In the genomic region with DNA sequence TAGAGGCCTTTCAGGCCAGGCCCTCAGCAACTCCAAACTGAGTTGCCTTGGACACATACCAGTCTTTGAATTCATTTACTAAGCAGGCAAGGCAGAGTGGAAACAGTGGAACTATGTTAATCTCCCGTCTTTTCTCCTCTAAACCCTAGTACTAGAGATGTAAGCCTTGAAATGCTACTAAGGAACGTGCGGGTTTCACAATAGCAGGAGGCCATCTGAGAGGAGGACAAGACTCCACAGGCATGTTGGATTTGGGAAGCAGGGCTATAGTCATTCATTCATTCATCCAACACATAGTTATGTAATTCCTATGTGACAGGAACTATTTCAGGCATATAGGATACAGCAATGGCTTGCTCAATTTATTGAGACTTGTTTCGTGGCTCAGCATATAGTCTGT, we compare ENCODE assay signal across 24 cellular contexts. TPM values are rescaled to one million over a fixed set of nuclear protein-coding genes. Genes with fewer than 3 reads are reported as not detected.
DNase-seq lines count a peak whose midpoint lies in the region; ATAC-seq, FAIRE-seq and TF ChIP-seq lines count a peak whose summit lies in the region.
"Had no signal": no experiment of that assay in that cellular context is flagged by ENCODE, and none has a peak within 500 bp of the region (broad histone marks: within the 10 kb centered on the region; RNA-seq: fewer than 3 reads in every experiment).

No MANE protein-coding gene starts in this region.

- H3K23ac ChIP-seq in H9 (ENCODE audit: insufficient read length, low read depth, low read length) = no peak overlapping the region

- intact Hi-C loops in right lobe of liver (cut with DNase I) = no loop called here
- intact Hi-C loops in stomach (cut with DNase I; ENCODE audit: low total_unique reads) = no loop called here

- no peak overlapping the region for H2BK12ac ChIP-seq in H9 (ENCODE audit: insufficient read length, low read depth, low read length)

- H4K8ac ChIP-seq in H9 (replicated peaks; ENCODE audit: insufficient read length, low read depth, low read length) = no peak overlapping the region

- H3K4me3 ChIP-seq in bronchial epithelial cell (ENCODE audit: low read depth, low read length) (no peak overlapping the region), right lobe of liver (no peak overlapping the region), stomach (no peak overlapping the region)
- H3K4me3 ChIP-seq: A549, SK-N-MC had no signal

- H3K18ac ChIP-seq in H9 (ENCODE audit: insufficient read length, low read depth, low read length) = no peak overlapping the region

- no peaks in the 10 kb centered on the region for H3K79me1 ChIP-seq in H9 (ENCODE audit: insufficient read depth, low read depth, low read length, poor library complexity, severe bottlenecking)

- H3K4me2 ChIP-seq in H9 (ENCODE audit: insufficient read depth, insufficient read length, low read length) = no peak overlapping the region
- H3K4me2 ChIP-seq: A549 had no signal

- H3K56ac ChIP-seq in H9 (ENCODE audit: insufficient read length, low read depth, low read length) = no peak overlapping the region

- no peak overlapping the region for H3T11ph ChIP-seq in H9 (ENCODE audit: low read length)

- no peak overlapping the region for H2BK120ac ChIP-seq in H9 (ENCODE audit: low read depth, low read length, poor library complexity, severe bottlenecking)

- H4K5ac ChIP-seq in H9 (ENCODE audit: insufficient read length, low read depth, low read length) = no peak overlapping the region

- no peak for TF ChIP-seq POLR2A in right lobe of liver (IDR thresholded peaks at IDR 0.05)
- TF ChIP-seq POLR2A in stomach (IDR thresholded peaks at IDR 0.05) = no peak

- peaks cover 3% of the 10 kb centered on the region; the same call in 1 of the 2 replicates for H3K79me2 ChIP-seq in H9 (ENCODE audit: insufficient read depth, low read length)

- H3K4me1 Mint-ChIP-seq in H9 = peaks cover 16 to 19% of the 10 kb centered on the region in 2 experiments

- H3K4me3 Mint-ChIP-seq in H9 = no peak overlapping the region
- H3K4me3 Mint-ChIP-seq: CD4-positive, alpha-beta memory T cell had no signal

- ATAC-seq in right lobe of liver (no peak), HG02852 (IDR thresholded peaks at IDR 0.05; ENCODE audit: unreplicated experiment) (no peak)
- ATAC-seq: A549 had no signal

- H3K36me3 ChIP-seq in bronchial epithelial cell (ENCODE audit: control insufficient read depth, insufficient read depth, low read length) (no peaks in the 10 kb centered on the region), right lobe of liver (no peaks in the 10 kb centered on the region), stomach (no peaks in the 10 kb centered on the region)

- H3K36me3 Mint-ChIP-seq in H9 (ENCODE audit: insufficient read depth in 1 of 3, low read depth in 3 of 3) = no peaks in the 10 kb centered on the region
- H3K36me3 Mint-ChIP-seq: CD4-positive, alpha-beta memory T cell had no signal

- no peak overlapping the region for H2BK20ac ChIP-seq in H9 (ENCODE audit: low read depth, low read length, poor library complexity, severe bottlenecking)

- H3K23me2 ChIP-seq in H9 (ENCODE audit: insufficient read length, low read depth, low read length, poor library complexity, severe bottlenecking) = peaks cover 13% of the 10 kb centered on the region

- H4K91ac ChIP-seq in H9 (ENCODE audit: insufficient read length, low read depth, low read length) = no peak overlapping the region

- H3K27ac Mint-ChIP-seq in H9 = peak overlapping the region in 1 of 3 experiments; percentile 42; a peak in 2 of 7 replicates
- H3K27ac Mint-ChIP-seq: CD4-positive, alpha-beta memory T cell had no signal

- no CpG with 5 or more reads among the region's 4 CpGs for WGBS in H9 (ENCODE audit: extremely low coverage, insufficient read length, low lambda C conversion rate)
- 88% methylated on average over 4 of the region's 4 CpGs for WGBS in right lobe of liver (ENCODE audit: insufficient coverage, low coverage, low lambda C conversion rate, missing lambda C conversion rate)
- 43 to 56% (median 45%) methylated on average over 4 of the region's 4 CpGs for WGBS in stomach, 5 donors

- DNase-seq in H9 (no peak), bronchial epithelial cell (ENCODE audit: low read depth) (peak; percentile 53), right lobe of liver (no peak), stomach (no peak), NCI-H2107 treated with DMSO at 0.1 percent for 48 hours (lab: John Stamatoyannopoulos, UW; ENCODE audit: unreplicated experiment) (no peak)
- no peak for DNase-seq in activated CD4-positive, CD25-positive, alpha-beta regulatory T cell treated with anti-CD3 and anti-CD28 coated beads, Interleukin-2, amount 50 U/mL, for 72 hours
- DNase-seq: C1 segment of cervical spinal cord; CD4-positive, alpha-beta memory T cell; COR-L47; GOT3; HCEC 1CT; Kasumi-1; NCI-H1105 treated with DMSO at 0.1 percent for 48 hours; NCI-H146; NCI-H345; NCI-H524; NCI-H774; SIG-M5 had no signal

- H3K9me3 ChIP-seq in H9 (ENCODE audit: control insufficient read depth, low read depth, low read length) (no peaks in the 10 kb centered on the region), right lobe of liver (no peaks in the 10 kb centered on the region), stomach (no peaks in the 10 kb centered on the region)
- H3K9me3 ChIP-seq: A549 had no signal

- no peaks in the 10 kb centered on the region for H4K20me1 ChIP-seq in H9 (ENCODE audit: control insufficient read depth, insufficient read depth, insufficient read length)

- H3K4me1 ChIP-seq in H9 (ENCODE audit: insufficient read depth, low read length) (peaks cover 2% of the 10 kb centered on the region; the same call in 1 of the 2 replicates), right lobe of liver (peaks cover 0 to 22% (median 6%) of the 10 kb centered on the region in 4 donors), stomach (peaks cover 27 to 51% (median 35%) of the 10 kb centered on the region in 4 donors)

- H3K27ac ChIP-seq in H9 (ENCODE audit: insufficient read length, low read depth, low read length) (peak overlapping the region; percentile 25), right lobe of liver (peak overlapping the region in 2 of 3 donors; percentile 3 to 22), stomach (peak overlapping the region; percentile 49 to 81 (median 58))
- H3K27ac ChIP-seq: A549, HL-60, SK-N-MC had no signal

- H2BK5ac ChIP-seq in H9 (ENCODE audit: insufficient read length, low read length) = no peak overlapping the region

- no peaks in the 10 kb centered on the region; a peak in 1 of 5 replicates for H3K9me3 Mint-ChIP-seq in H9
- H3K9me3 Mint-ChIP-seq: CD4-positive, alpha-beta memory T cell had no signal

- H2AK5ac ChIP-seq in H9 (ENCODE audit: insufficient read length, low read length) = no peak overlapping the region

- no peak for FAIRE-seq in bronchial epithelial cell (lab: Jason Lieb, UNC)
- FAIRE-seq: A549, G401.6, RCC 7860 had no signal

- H2BK15ac ChIP-seq in H9 (ENCODE audit: low read depth, low read length) = no peak overlapping the region

- no peak overlapping the region for H3K4ac ChIP-seq in H9 (ENCODE audit: low read depth, low read length)

- H3K27me3 ChIP-seq in H9 (ENCODE audit: insufficient read depth, low read length) = no peaks in the 10 kb centered on the region
- peaks cover 4% of the 10 kb centered on the region for H3K27me3 ChIP-seq in bronchial epithelial cell (ENCODE audit: control insufficient read depth, insufficient read depth, low read length)
- no peaks in the 10 kb centered on the region for H3K27me3 ChIP-seq in right lobe of liver
- H3K27me3 ChIP-seq in stomach = peaks cover 0 to 34% (median 11%) of the 10 kb centered on the region in 3 donors

- no peak overlapping the region for H3K9ac ChIP-seq in H9 (ENCODE audit: extremely low read depth, insufficient read length, low read length)

- H2AFZ ChIP-seq in H9 (ENCODE audit: low read length) = no peak overlapping the region

- H3K27me3 Mint-ChIP-seq in H9 (ENCODE audit: low read depth) = peaks cover 3% of the 10 kb centered on the region

- TF ChIP-seq EP300 in stomach (IDR thresholded peaks at IDR 0.05) = no peak

- no peak overlapping the region for H3K14ac ChIP-seq in H9 (ENCODE audit: insufficient read depth, low read length)

- no peak for TF ChIP-seq CTCF in H9 (conservative IDR thresholded peaks at IDR 0.05)
- TF ChIP-seq CTCF in bronchial epithelial cell (IDR thresholded peaks at IDR 0.05; ENCODE audit: insufficient read depth, low read length, severe bottlenecking) = no peak
- TF ChIP-seq CTCF in right lobe of liver (IDR thresholded peaks at IDR 0.05) = no peak
- TF ChIP-seq CTCF in stomach (IDR thresholded peaks at IDR 0.05) = no peak

RNA-seq across cellular contexts. Expression of a gene that starts 3.3 kb away (rescaled TPM):
- total RNA-seq in H9 (2021) = 105 and 109 TPM in 2 replicates
- 76.9 and 109 TPM in 2 replicates for total RNA-seq in bronchial epithelial cell
- 10 to 100 TPM; 28.5 to 73.9 (median 50.8) TPM for total RNA-seq in right lobe of liver
- total RNA-seq in stomach = 10 to 100 TPM; 17.5 to 81.9 (median 52.3) TPM
- 10 to 100 TPM in 1 of 3 donors, 1 to 10 TPM in 2; 4.4 to 12.5 (median 7.3) TPM for polyA plus RNA-seq in stomach
